Comparison of ENCODE assay signal across 10 cellular contexts in genomic region chr2:317501-318424, GRCh38. TPM values are rescaled to one million over a fixed set of nuclear protein-coding genes. Genes with fewer than 3 reads are reported as not detected.
A peak's percentile ranks its signal among the peaks of the same experiment; 100 is the strongest.
DNase-seq lines count a peak whose midpoint lies in the region; FAIRE-seq lines count a peak whose summit lies in the region.
"Had no signal": no experiment of that assay in that cellular context is flagged by ENCODE, and none has a peak within 500 bp of the region (broad histone marks: within the 10 kb centered on the region; RNA-seq: fewer than 3 reads in every experiment).

No MANE protein-coding gene starts in this region.

- H3K18ac ChIP-seq in trophoblast cell (ENCODE audit: low read length), result no peak overlapping the region

- peak overlapping the region; percentile 67 for H3K27ac ChIP-seq in trophoblast cell (ENCODE audit: low read depth, low read length)
- H3K27ac ChIP-seq: esophagus squamous epithelium, SK-N-MC had no signal

- peaks cover 3% of the 10 kb centered on the region for H3K79me1 ChIP-seq in trophoblast cell (ENCODE audit: low read length)

- no CpG with 5 or more reads among the region's 27 CpGs for WGBS in trophoblast cell (ENCODE audit: extremely low coverage, insufficient coverage, insufficient read length)

- H3K9me3 ChIP-seq in trophoblast cell (ENCODE audit: insufficient read depth, low read depth, low read length), result peaks cover 5% of the 10 kb centered on the region
- H3K9me3 ChIP-seq: esophagus squamous epithelium had no signal

- H3K9ac ChIP-seq in trophoblast cell (ENCODE audit: low read length), result no peak overlapping the region

- H3K27me3 ChIP-seq in trophoblast cell (ENCODE audit: insufficient read depth, low read length), result no peaks in the 10 kb centered on the region

- peak; percentile 24 for DNase-seq in GM19239 (ENCODE audit: insufficient read length, low spot score)
- DNase-seq in M059J (ENCODE audit: low read depth), result peak; percentile 70
- DNase-seq in brain pericyte (ENCODE audit: low read depth, low spot score), result peak; percentile 34
- no peak for DNase-seq in trophoblast cell
- no peak for DNase-seq in HuH-7.5 (ENCODE audit: low spot score)
- DNase-seq in NCI-H2227 (lab: John Stamatoyannopoulos, UW; ENCODE audit: unreplicated experiment), result no peak
- no peak for DNase-seq in NCI-H2029 (lab: John Stamatoyannopoulos, UW)
- DNase-seq in activated gamma-delta T cell (lab: John Stamatoyannopoulos, UW), result no peak
- DNase-seq: esophagus squamous epithelium had no signal

- no peak overlapping the region for H3K23ac ChIP-seq in trophoblast cell (ENCODE audit: low read length)

- no peak overlapping the region for H2BK5ac ChIP-seq in trophoblast cell (ENCODE audit: low read depth, low read length, poor library complexity)

- no peak overlapping the region for H3K4me3 ChIP-seq in trophoblast cell (ENCODE audit: low read depth, low read length)
- H3K4me3 ChIP-seq: esophagus squamous epithelium, SK-N-MC had no signal

- no peak overlapping the region for H2BK12ac ChIP-seq in trophoblast cell (ENCODE audit: low read length)

- no peak overlapping the region for H2AFZ ChIP-seq in trophoblast cell (ENCODE audit: insufficient read depth, low read length, poor library complexity)

- no peaks in the 10 kb centered on the region for H3K79me2 ChIP-seq in trophoblast cell (ENCODE audit: control insufficient read depth, insufficient read depth, low read length, poor library complexity)

- no peak for FAIRE-seq in GM19239 (lab: Jason Lieb, UNC)

- H2AK5ac ChIP-seq in trophoblast cell (ENCODE audit: low read length), result no peak overlapping the region

- no peak overlapping the region for H3K14ac ChIP-seq in trophoblast cell (ENCODE audit: low read length)

- no peak overlapping the region for H4K12ac ChIP-seq in trophoblast cell (ENCODE audit: low read depth, low read length)

- peaks cover 9 to 13% of the 10 kb centered on the region in 2 experiments for H3K4me1 ChIP-seq in trophoblast cell (ENCODE audit: control insufficient read depth in 1 of 2, insufficient read depth in 2 of 2, low read length in 2 of 2)
- H3K4me1 ChIP-seq: esophagus squamous epithelium had no signal

- peak overlapping the region; percentile 26 for H4K91ac ChIP-seq in trophoblast cell (ENCODE audit: low read depth, low read length)

- H3K4me2 ChIP-seq in trophoblast cell (ENCODE audit: low read length), result peak overlapping the region; percentile 7

- no peak overlapping the region for H4K8ac ChIP-seq in trophoblast cell (ENCODE audit: low read depth, low read length)

- H2BK120ac ChIP-seq in trophoblast cell (ENCODE audit: insufficient read depth, low read length, poor library complexity), result no peak overlapping the region

- H3K36me3 ChIP-seq in trophoblast cell (ENCODE audit: control insufficient read depth in 1 of 2, insufficient read depth in 2 of 2, low read length in 2 of 2), result no peaks in the 10 kb centered on the region
- H3K36me3 ChIP-seq: esophagus squamous epithelium had no signal

- no peak overlapping the region for H3K4ac ChIP-seq in trophoblast cell (ENCODE audit: low read depth, low read length)

RNA-seq across cellular contexts. Expression of gene ALKAL2, which starts 29.9 kb away (rescaled TPM):
- total RNA-seq in M059J (2014; rRNA removed; shearing (Covaris generic)), result not detected in 2 replicates
- polyA plus RNA-seq in trophoblast cell (2013), result 0.74 and 0.75 TPM in 2 replicates

RNA-seq across cellular contexts. Expression of gene ACP1, which starts 53.0 kb away (rescaled TPM):
- 99.4 and 125 TPM in 2 replicates for total RNA-seq in M059J (2014; rRNA removed; shearing (Covaris generic))
- 126 TPM in 2 replicates for polyA plus RNA-seq in trophoblast cell (2013)

RNA-seq across cellular contexts. Expression of gene SH3YL1, which starts 53.9 kb away (rescaled TPM):
- total RNA-seq in M059J (2014; rRNA removed; shearing (Covaris generic)), result 8.0 and 12.9 TPM in 2 replicates
- polyA plus RNA-seq in trophoblast cell (2013), result 43.4 and 44.4 TPM in 2 replicates

Comparison
In these comparisons a context has a peak if more than half of its experiments do, and no peak if none do; other contexts are left out.
1. DNase-seq: peak in GM19239 (single experiment), M059J (single experiment) and brain pericyte (single experiment); none in trophoblast cell (0 of 2), HuH-7.5 (single experiment), NCI-H2227 (single experiment), NCI-H2029 (single experiment) and activated gamma-delta T cell (single experiment).